10 cellular contexts compared by ENCODE assay signal in the genomic region with DNA sequence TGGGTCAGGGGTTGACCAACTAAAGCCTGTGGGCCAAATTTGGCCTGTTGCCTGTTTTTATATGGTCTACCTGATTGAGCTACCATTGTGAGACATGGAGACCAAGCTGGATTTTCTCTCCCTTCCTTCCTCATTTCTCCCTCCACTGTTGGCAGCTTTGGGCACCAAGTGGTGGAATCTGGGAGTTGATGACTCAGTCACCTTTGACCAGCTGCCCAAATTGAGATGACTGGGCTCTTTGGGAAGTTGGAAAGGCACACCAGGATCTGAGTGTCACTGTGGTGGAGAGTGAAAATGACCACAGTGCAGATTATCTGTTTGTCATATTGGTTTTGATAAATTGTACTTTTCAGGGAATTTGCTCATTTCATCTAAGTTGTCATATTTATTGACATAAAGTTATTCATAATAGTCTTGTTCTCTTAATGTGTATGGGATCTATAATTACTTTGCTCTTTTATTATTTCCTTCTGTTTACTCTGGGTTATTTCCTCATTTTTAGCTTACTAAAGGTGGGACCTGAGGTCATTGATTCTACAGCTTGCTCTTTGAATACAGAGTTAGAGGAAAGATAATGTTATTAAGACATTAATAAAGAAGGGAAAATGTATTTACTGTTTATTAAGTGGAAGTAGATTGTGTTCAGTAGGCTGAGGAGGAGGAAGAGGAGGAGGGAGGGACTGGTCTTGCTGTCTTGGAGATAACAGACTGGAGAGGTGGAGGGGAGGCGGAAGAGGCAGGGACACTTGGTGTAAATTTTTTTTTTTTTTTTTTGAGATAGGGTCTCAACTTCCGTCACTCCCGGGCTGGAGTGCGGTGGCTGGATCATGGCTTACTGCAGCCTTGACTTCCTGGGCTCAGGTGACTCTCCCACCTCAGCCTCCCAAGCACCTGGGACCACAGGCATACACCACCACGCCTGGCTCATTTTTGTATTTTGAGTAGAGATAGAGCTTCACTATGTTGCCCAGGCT. TPM values are rescaled to one million over a fixed set of nuclear protein-coding genes. Genes with fewer than 3 reads are reported as not detected.
DNase-seq lines count a peak whose midpoint lies in the region; ATAC-seq, FAIRE-seq and TF ChIP-seq lines count a peak whose summit lies in the region.
"Had no signal": no experiment of that assay in that cellular context is flagged by ENCODE, and none has a peak within 500 bp of the region (broad histone marks: within the 10 kb centered on the region; RNA-seq: fewer than 3 reads in every experiment).

No MANE protein-coding gene starts in this region.

- TF ChIP-seq RAD21 in A549 (conservative IDR thresholded peaks at IDR 0.05 in 1 of 2, IDR thresholded peaks at IDR 0.05 in 1 of 2) (no peak), liver (IDR thresholded peaks at IDR 0.05) (peak; percentile 25 to 33)

- ATAC-seq in A549 (peak; percentile 86 to 90), GM21367 (IDR thresholded peaks at IDR 0.05; ENCODE audit: unreplicated experiment) (no peak), GM21786 (IDR thresholded peaks at IDR 0.05; ENCODE audit: unreplicated experiment) (no peak)

- H3K4me1 ChIP-seq in A549 (peaks cover 80% of the 10 kb centered on the region), liver (ENCODE audit: control insufficient read depth in 4 of 4, insufficient read depth in 4 of 4, low read length in 3 of 4) (peaks cover 2 to 19% (median 9%) of the 10 kb centered on the region in 4 donors)

- peak overlapping the region; percentile 61 for H3K4me2 ChIP-seq in A549

- H3K27ac ChIP-seq in A549 (peak overlapping the region; percentile 66 to 82), liver (ENCODE audit: low read depth in 1 of 2, low read length in 2 of 2) (peak overlapping the region; percentile 36 to 50)

- WGBS in A549 (ENCODE audit: missing lambda C conversion rate), result 70% methylated on average over 5 of the region's 5 CpGs
- WGBS in liver, result 97% methylated on average over 5 of the region's 5 CpGs

- CTCF ChIA-PET in A549 (lab: Yijun Ruan, JAX), result interaction anchor here (0.7 to 1.3 kb wide), 4 partner anchors 97 to 471 kb away, joined by 3 read pairs; no protein-coding TSS in a partner anchor

- H3K36me3 ChIP-seq in liver (ENCODE audit: control insufficient read depth in 4 of 4, insufficient read depth in 3 of 4, low read depth in 1 of 4, low read length in 3 of 4), result no peaks in the 10 kb centered on the region

- TF ChIP-seq EP300 in A549 (IDR thresholded peaks at IDR 0.05), result no peak

- POLR2A ChIA-PET in A549 (lab: Yijun Ruan, JAX), result interaction anchor here (0.9 kb wide), 1 partner anchor 17 kb away, joined by 3 read pairs; no protein-coding TSS in a partner anchor

- H3K4me3 ChIP-seq in A549 (no peak overlapping the region), astrocyte of the spinal cord (ENCODE audit: low read depth, low read length) (no peak overlapping the region), liver (ENCODE audit: low read depth in 1 of 3, low read length in 3 of 3) (no peak overlapping the region)

- peak; percentile 89 for FAIRE-seq in A549 (lab: Jason Lieb, UNC)

- in situ Hi-C loops in astrocyte of the spinal cord (cut with HindIII; ENCODE audit: low sequenced_read_pairs), result no loop called here

- H3K9ac ChIP-seq in liver (ENCODE audit: low read depth in 1 of 2, low read length in 2 of 2), result no peak overlapping the region

- TF ChIP-seq POLR2A in A549 (IDR thresholded peaks at IDR 0.05; ENCODE audit: low read length), result no peak

- TF ChIP-seq CTCF in A549 (IDR thresholded peaks at IDR 0.05), result no peak
- no peak for TF ChIP-seq CTCF in astrocyte of the spinal cord (IDR thresholded peaks at IDR 0.05; ENCODE audit: low read depth, low read length)
- peak; percentile 14 for TF ChIP-seq CTCF in liver (IDR thresholded peaks at IDR 0.05; ENCODE audit: low read depth, low read length, missing input control)

- H3K9me3 ChIP-seq in A549 (no peaks in the 10 kb centered on the region), liver (ENCODE audit: control insufficient read depth in 4 of 4, low read length in 3 of 4) (no peaks in the 10 kb centered on the region)

- DNase-seq in A549 (ENCODE audit: low read depth in 1 of 2, low spot score in 1 of 2) (peak; percentile 58 to 90), HPDE6-E6E7 (ENCODE audit: extremely low spot score) (peak; percentile 17), astrocyte of the spinal cord (ENCODE audit: low read depth, low spot score) (peak; percentile 61), COR-L47 (lab: John Stamatoyannopoulos, UW) (no peak), midbrain (lab: John Stamatoyannopoulos, UW) (no peak)
- DNase-seq: activated CD4-positive, alpha-beta memory T cell treated with anti-CD3 and anti-CD28 coated beads, Interleukin-2, amount 10 ng/mL, durations not matched to agents 7 days and 5 days; NCI-H2029 treated with DMSO at 0.1 percent for 48 hours had no signal

- H3K27me3 ChIP-seq in liver (ENCODE audit: control insufficient read depth in 4 of 4, insufficient read depth in 4 of 4, low read length in 3 of 4), result no peaks in the 10 kb centered on the region

TF ChIP-seq in A549, 52 proteins besides CTCF, POLR2A, EP300 and RAD21 (continues in another document):
- peak; percentile 52 for TF ChIP-seq JUNB (IDR thresholded peaks at IDR 0.05)
- TF ChIP-seq ELK1 (IDR thresholded peaks at IDR 0.05; ENCODE audit: low read depth, low read length), result no peak
- TF ChIP-seq FOSL2 (IDR thresholded peaks at IDR 0.05), result peak; percentile 74
- TF ChIP-seq FOSL2 (CRISPR knock-in tag; IDR thresholded peaks at IDR 0.05), result peak; percentile 94
- no peak for TF ChIP-seq NPAS2 (CRISPR knock-in tag; IDR thresholded peaks at IDR 0.05; ENCODE audit: borderline replicate concordance)
- TF ChIP-seq PHF8 (IDR thresholded peaks at IDR 0.05; ENCODE audit: borderline replicate concordance, low read depth), result no peak
- no peak for TF ChIP-seq ZNF302 (CRISPR knock-in tag; IDR thresholded peaks at IDR 0.05)
- no peak for TF ChIP-seq ESRRA (IDR thresholded peaks at IDR 0.05; ENCODE audit: borderline replicate concordance, low read length)
- TF ChIP-seq SMC3 (IDR thresholded peaks at IDR 0.05), result no peak
- no peak for TF ChIP-seq RNF2 (IDR thresholded peaks at IDR 0.05; ENCODE audit: borderline replicate concordance, low read depth)
- TF ChIP-seq ZFP36 (IDR thresholded peaks at IDR 0.05; ENCODE audit: borderline replicate concordance, partially characterized antibody), result no peak
- TF ChIP-seq JUN (IDR thresholded peaks at IDR 0.05), result no peak
- TF ChIP-seq HEYL (CRISPR knock-in tag; IDR thresholded peaks at IDR 0.05), result no peak
- TF ChIP-seq SREBF2 (IDR thresholded peaks at IDR 0.05), result no peak
- no peak for TF ChIP-seq FOSB (CRISPR knock-in tag; IDR thresholded peaks at IDR 0.05)
- no peak for TF ChIP-seq MYC (IDR thresholded peaks at IDR 0.05; ENCODE audit: borderline replicate concordance, low read length)

TF ChIP-seq in liver, 16 proteins besides CTCF, POLR2A, EP300 and RAD21 (continues in another document):
- TF ChIP-seq JUND (IDR thresholded peaks at IDR 0.05), result peak; percentile 94 to 96
- no peak for TF ChIP-seq FOXA1 (IDR thresholded peaks at IDR 0.05)
- no peak for TF ChIP-seq NR2F2 (IDR thresholded peaks at IDR 0.05)
- TF ChIP-seq ATF3 (IDR thresholded peaks at IDR 0.05), result peak; percentile 75
- no peak for TF ChIP-seq HNF4G (IDR thresholded peaks at IDR 0.05)
- TF ChIP-seq, protein P1, sequence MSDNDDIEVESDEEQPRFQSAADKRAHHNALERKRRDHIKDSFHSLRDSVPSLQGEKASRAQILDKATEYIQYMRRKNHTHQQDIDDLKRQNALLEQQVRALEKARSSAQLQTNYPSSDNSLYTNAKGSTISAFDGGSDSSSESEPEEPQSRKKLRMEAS (IDR thresholded peaks at IDR 0.05), result no peak
- TF ChIP-seq REST (IDR thresholded peaks at IDR 0.05), result no peak
- TF ChIP-seq FOXA2 (IDR thresholded peaks at IDR 0.05), result no peak
- TF ChIP-seq RXRA (IDR thresholded peaks at IDR 0.05), result peak; percentile 36 to 53
- no peak for TF ChIP-seq GABPA (IDR thresholded peaks at IDR 0.05 in 1 of 2, conservative IDR thresholded peaks at IDR 0.05 in 1 of 2)
- TF ChIP-seq SP1 (IDR thresholded peaks at IDR 0.05), result peak; percentile 53
- TF ChIP-seq EGR1 (IDR thresholded peaks at IDR 0.05; ENCODE audit: low read depth in 2 of 2), result no peak
- no peak for TF ChIP-seq TAF1 (conservative IDR thresholded peaks at IDR 0.05)

RNA-seq across cellular contexts. Expression of gene AGFG1, which starts 31.8 kb away (rescaled TPM):
- polyA plus RNA-seq in A549 (2011; rRNA removed), result 384 and 415 TPM in 2 replicates
- 107 and 152 TPM in 2 replicates for polyA plus RNA-seq in A549 (2012; cell fraction: cytosol; rRNA removed)
- 116 and 183 TPM in 2 replicates for polyA plus RNA-seq in A549 (2012; cell fraction: nucleus; rRNA removed)
- polyA plus RNA-seq in A549 (2017; fragmentation: RNase III; extraction: RNeasy Plus Mini Kit Qiagen cat#74134 plus additional on column Dnase treatment), result 96.9 to 104 TPM (median 100 TPM) in 3 replicates
- polyA minus RNA-seq in A549 (2011; rRNA and poly(A)+ RNA removed), result 677 and 730 TPM in 2 replicates
- total RNA-seq in liver, result 10 to 100 TPM; 23.0 to 49.7 TPM
- 10 to 100 TPM in 1 of 2 donors, 1 to 10 TPM in 1; 8.5 to 24.3 TPM for polyA plus RNA-seq in liver

Comparison
In these comparisons a context has a peak if more than half of its experiments do, and no peak if none do; other contexts are left out.
1. ATAC-seq: peak in A549 (2 of 2); none in GM21367 (single experiment) and GM21786 (single experiment).
2. DNase-seq: peak in A549 (2 of 2), HPDE6-E6E7 (single experiment) and astrocyte of the spinal cord (single experiment); none in COR-L47 (single experiment) and midbrain (single experiment).